17 cellular contexts compared by ENCODE assay signal in genomic region chr7:92753614-92754013, GRCh38.
DNase-seq lines count a peak whose midpoint lies in the region; ATAC-seq and TF ChIP-seq lines count a peak whose summit lies in the region.
"Had no signal": no experiment of that assay in that cellular context is flagged by ENCODE, and none has a peak within 500 bp of the region (broad histone marks: within the 10 kb centered on the region; RNA-seq: fewer than 3 reads in every experiment).

No MANE protein-coding gene starts in this region.

- H4K20me1 ChIP-seq in HCT116 (ENCODE audit: insufficient read depth), result no peaks in the 10 kb centered on the region

- CTCF ChIA-PET in HCT116 (lab: Charles Lee), result no interaction called here

- H3K9me3 ChIP-seq in HCT116 (ENCODE audit: control insufficient read depth in 1 of 2, insufficient read depth in 1 of 2, low read depth in 1 of 2, low read length in 2 of 2), result no peaks in the 10 kb centered on the region
- H3K9me3 ChIP-seq: stomach had no signal

- intact Hi-C loops in activated CD4-positive, alpha-beta T cell treated with anti-CD3 and anti-CD28 coated beads, Interleukin-2, amount 10 ng/mL, durations not matched to agents 24 days and 14 days (cut with micrococcal nuclease), result no loop called here
- intact Hi-C loops in HCT116 (cut with micrococcal nuclease), result loop anchor here (5.0 kb wide), 1 partner anchor 79 kb away; no protein-coding TSS in a partner anchor
- intact Hi-C loops in head of caudate nucleus (cut with DNase I), result no loop called here

- H3K4me2 ChIP-seq in HCT116 (ENCODE audit: low read length), result peak overlapping the region; percentile 35

- no peaks in the 10 kb centered on the region for H3K9me2 ChIP-seq in HCT116 (ENCODE audit: insufficient read depth)

- TF ChIP-seq CTCF in HCT116 (IDR thresholded peaks at IDR 0.05 in 2 of 3, conservative IDR thresholded peaks at IDR 0.05 in 1 of 3; ENCODE audit: borderline replicate concordance in 1 of 3, insufficient read depth in 1 of 3, low read depth in 2 of 3, low read length in 2 of 3), result no peak

- no peak overlapping the region for H3K4me3 ChIP-seq in HCT116 (replicated peaks in 1 of 2; ENCODE audit: low read depth in 1 of 2, low read length in 2 of 2)
- H3K4me3 ChIP-seq: stomach had no signal

- H3K4me1 Mint-ChIP-seq in activated CD4-positive, alpha-beta T cell treated with anti-CD3 and anti-CD28 coated beads, Interleukin-2, amount 10 ng/mL, durations not matched to agents 24 days and 14 days, result peaks cover 59% of the 10 kb centered on the region
- peaks cover 39% of the 10 kb centered on the region for H3K4me1 Mint-ChIP-seq in activated T-helper 17 cell treated with anti-CD3 and anti-CD28 coated beads, Interleukin-2, amount 50 U/mL, for 72 hours

- BruUV-seq in HCT116 (replicated peaks; lab: Mats Ljungman, UMichigan), result no TSS peak

- no peak for TF ChIP-seq RAD21 in HCT116 (IDR thresholded peaks at IDR 0.05; ENCODE audit: low read depth)

- H3K9me3 Mint-ChIP-seq in activated CD4-positive, alpha-beta T cell treated with anti-CD3 and anti-CD28 coated beads, Interleukin-2, amount 10 ng/mL, durations not matched to agents 24 days and 14 days, result peaks cover 11% of the 10 kb centered on the region
- H3K9me3 Mint-ChIP-seq in activated T-helper 17 cell treated with anti-CD3 and anti-CD28 coated beads, Interleukin-2, amount 50 U/mL, for 72 hours, result no peaks in the 10 kb centered on the region
- H3K9me3 Mint-ChIP-seq: neural crest cell had no signal

- no peaks in the 10 kb centered on the region for H3K27me3 ChIP-seq in HCT116 (ENCODE audit: insufficient read depth, low read length)
- H3K27me3 ChIP-seq: stomach had no signal

- H3K4me3 Mint-ChIP-seq in activated CD4-positive, alpha-beta T cell treated with anti-CD3 and anti-CD28 coated beads, Interleukin-2, amount 10 ng/mL, durations not matched to agents 24 days and 14 days, result no peak overlapping the region
- peak overlapping the region; percentile 37 for H3K4me3 Mint-ChIP-seq in activated T-helper 17 cell treated with anti-CD3 and anti-CD28 coated beads, Interleukin-2, amount 50 U/mL, for 72 hours
- H3K4me3 Mint-ChIP-seq: neural crest cell; T-helper 2 cell treated with Interferon-gamma antibody and Interleukin-4, amounts not matched to agents 5 μg/mL and 100 μg/mL, for 36 hours had no signal

- H3K27me3 Mint-ChIP-seq in activated CD4-positive, alpha-beta T cell treated with anti-CD3 and anti-CD28 coated beads, Interleukin-2, amount 10 ng/mL, durations not matched to agents 24 days and 14 days, result no peaks in the 10 kb centered on the region
- no peaks in the 10 kb centered on the region for H3K27me3 Mint-ChIP-seq in activated T-helper 17 cell treated with anti-CD3 and anti-CD28 coated beads, Interleukin-2, amount 50 U/mL, for 72 hours

- no peak overlapping the region for H3K9ac ChIP-seq in HCT116 (ENCODE audit: low read length)

- H3K4me1 ChIP-seq in HCT116 (ENCODE audit: control insufficient read depth in 1 of 2, insufficient read depth in 2 of 2, low read length in 2 of 2), result peaks cover 22 to 67% of the 10 kb centered on the region in 2 experiments

- ATAC-seq in HCT116 (peak; percentile 18; the same call in 1 of the 2 replicates), GM21528 (IDR thresholded peaks at IDR 0.05; ENCODE audit: low FRiP score, unreplicated experiment) (no peak)
- peak; percentile 62 for ATAC-seq in activated T-helper 17 cell treated with anti-CD3 and anti-CD28 coated beads, Interleukin-2, amount 50 U/mL, for 72 hours (replicated peaks)

- peaks cover 74% of the 10 kb centered on the region for H3K36me3 Mint-ChIP-seq in activated CD4-positive, alpha-beta T cell treated with anti-CD3 and anti-CD28 coated beads, Interleukin-2, amount 10 ng/mL, durations not matched to agents 24 days and 14 days (ENCODE audit: low read depth)
- H3K36me3 Mint-ChIP-seq in activated T-helper 17 cell treated with anti-CD3 and anti-CD28 coated beads, Interleukin-2, amount 50 U/mL, for 72 hours (ENCODE audit: low read depth), result peaks cover 91% of the 10 kb centered on the region

- POLR2A ChIA-PET in HCT116 (lab: Charles Lee), result no interaction called here

- no peaks in the 10 kb centered on the region for H3K36me3 ChIP-seq in HCT116 (ENCODE audit: control insufficient read depth in 1 of 2, insufficient read depth in 2 of 2, low read length in 2 of 2)
- H3K36me3 ChIP-seq: stomach had no signal

- RAD21 ChIA-PET in HCT116 (lab: Charles Lee; ENCODE audit: low non-redundant PET in 1 of 2, low total read pairs in 2 of 2, uncharacterized antibody in 2 of 2, unreplicated experiment in 2 of 2), result no interaction called here

- peaks cover 53% of the 10 kb centered on the region for H3K79me2 ChIP-seq in HCT116 (ENCODE audit: insufficient read depth, low read length)

- H3K27ac ChIP-seq in HCT116 (ENCODE audit: low read depth, low read length), result no peak overlapping the region
- H3K27ac ChIP-seq: stomach had no signal

- peak overlapping the region; percentile 79 for H3K27ac Mint-ChIP-seq in activated CD4-positive, alpha-beta T cell treated with anti-CD3 and anti-CD28 coated beads, Interleukin-2, amount 10 ng/mL, durations not matched to agents 24 days and 14 days
- H3K27ac Mint-ChIP-seq in activated T-helper 17 cell treated with anti-CD3 and anti-CD28 coated beads, Interleukin-2, amount 50 U/mL, for 72 hours, result peak overlapping the region; percentile 80

- TF ChIP-seq POLR2A in HCT116 (IDR thresholded peaks at IDR 0.05; ENCODE audit: borderline replicate concordance, extremely low read depth, insufficient read depth, insufficient read length), result no peak

- no peak for DNase-seq in activated CD4-positive, alpha-beta T cell treated with anti-CD3 and anti-CD28 coated beads, Interleukin-2, amount 10 ng/mL, durations not matched to agents 24 days and 14 days
- no peak for DNase-seq in activated CD4-positive, alpha-beta T cell treated with anti-CD3 and anti-CD28 coated beads for 1 hour
- DNase-seq in HCT116 (ENCODE audit: low read depth, low spot score) (no peak), kidney tubule cell (ENCODE audit: low spot score) (peak; percentile 79), middle frontal gyrus (ENCODE audit: extremely low spot score, low spot score) (no peak), head of caudate nucleus (no peak)
- DNase-seq: EL, Karpas-422, mesendoderm, NCI-H146, NCI-H2227 treated with DMSO at 0.1 percent for 48 hours, SHP77 treated with DMSO at 0.1 percent for 48 hours, stomach had no signal

- no peak overlapping the region for H2AFZ ChIP-seq in HCT116 (ENCODE audit: low read depth, low read length, poor library complexity, severe bottlenecking)

TF ChIP-seq in HCT116, 20 proteins besides CTCF, POLR2A, EP300 and RAD21:
- TF ChIP-seq JUND (IDR thresholded peaks at IDR 0.05) (no peak), TCF7L2 (IDR thresholded peaks at IDR 0.05; ENCODE audit: borderline replicate concordance, extremely low read depth, insufficient read depth, insufficient read length) (no peak), EZH2phosphoT487 (IDR thresholded peaks at IDR 0.05; ENCODE audit: borderline replicate concordance) (no peak), ZFX (IDR thresholded peaks at IDR 0.05) (no peak)
